In the genomic region with DNA sequence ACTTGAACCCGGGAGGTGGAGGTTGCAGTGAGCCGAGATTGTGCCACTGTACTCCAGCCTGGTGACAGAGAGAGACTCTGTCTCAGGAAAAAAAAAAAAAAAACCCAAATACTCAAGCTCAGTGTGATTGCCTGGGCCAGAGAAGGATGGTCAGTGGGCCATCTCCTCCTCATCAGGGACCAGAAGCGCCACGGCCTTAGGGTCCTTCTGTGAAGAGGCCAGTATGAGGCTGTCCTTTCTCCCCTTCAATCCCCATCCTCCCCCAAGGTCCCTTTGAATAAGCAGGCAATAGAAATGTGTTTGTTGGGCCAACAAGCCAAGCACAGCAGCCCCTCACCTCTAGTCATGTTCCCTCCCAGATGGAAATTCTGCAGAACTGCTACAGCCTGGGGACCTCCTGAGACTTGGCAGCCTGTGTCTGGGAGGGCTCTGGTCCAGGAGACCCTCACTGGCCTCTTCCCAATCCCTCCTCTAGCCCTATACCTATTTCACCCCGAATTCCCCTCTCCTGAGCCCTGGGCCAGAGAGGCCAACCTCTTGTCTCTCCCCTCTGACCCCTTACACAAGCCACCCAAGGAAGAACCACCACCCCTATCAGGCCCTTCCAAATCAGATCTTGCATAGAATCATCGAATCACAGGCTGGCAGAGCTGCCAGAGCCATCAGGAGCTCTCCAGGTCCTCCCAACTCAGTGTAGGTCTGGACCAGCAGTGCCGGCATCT, we compare ENCODE assay signal across 21 cellular contexts. TPM values are rescaled to one million over a fixed set of nuclear protein-coding genes. Genes with fewer than 3 reads are reported as not detected.
A peak's percentile ranks its signal among the peaks of the same experiment; 100 is the strongest.
DNase-seq lines count a peak whose midpoint lies in the region; ATAC-seq and TF ChIP-seq lines count a peak whose summit lies in the region.
"Had no signal": no experiment of that assay in that cellular context is flagged by ENCODE, and none has a peak within 500 bp of the region (broad histone marks: within the 10 kb centered on the region; RNA-seq: fewer than 3 reads in every experiment).

No MANE protein-coding gene starts in this region.

- no peak overlapping the region for H3K27ac Mint-ChIP-seq in activated CD8-positive, alpha-beta T cell treated with anti-CD3 and anti-CD28 coated beads, Interleukin-2, amount 10 ng/mL, durations not matched to agents 7 days and 5 days
- no peak overlapping the region for H3K27ac Mint-ChIP-seq in activated CD8-positive, alpha-beta T cell treated with anti-CD3 and anti-CD28 coated beads for 36 hours
- H3K27ac Mint-ChIP-seq: activated naive CD8-positive, alpha-beta T cell treated with anti-CD3 and anti-CD28 coated beads, Interleukin-2, amount 10 ng/mL, durations not matched to agents 7 days and 5 days; immature natural killer cell had no signal

- CTCF ChIA-PET in activated CD8-positive, alpha-beta T cell treated with anti-CD3 and anti-CD28 coated beads, Interleukin-2, amount 10 ng/mL, durations not matched to agents 7 days and 5 days (lab: Charles Lee), result no interaction called here
- CTCF ChIA-PET in activated CD8-positive, alpha-beta T cell treated with anti-CD3 and anti-CD28 coated beads for 36 hours (lab: Charles Lee), result no interaction called here

- H3K4me1 Mint-ChIP-seq in activated CD8-positive, alpha-beta T cell treated with anti-CD3 and anti-CD28 coated beads, Interleukin-2, amount 10 ng/mL, durations not matched to agents 7 days and 5 days (ENCODE audit: low read depth), result peaks cover 8% of the 10 kb centered on the region
- H3K4me1 Mint-ChIP-seq in activated CD8-positive, alpha-beta T cell treated with anti-CD3 and anti-CD28 coated beads for 36 hours (ENCODE audit: low read depth), result peaks cover 11% of the 10 kb centered on the region

- intact Hi-C loops in activated CD8-positive, alpha-beta T cell treated with anti-CD3 and anti-CD28 coated beads for 36 hours (cut with micrococcal nuclease), result no loop called here

- DNase-seq in activated CD8-positive, alpha-beta T cell treated with anti-CD3 and anti-CD28 coated beads, Interleukin-2, amount 10 ng/mL, durations not matched to agents 7 days and 5 days, result peak; percentile 16
- DNase-seq in activated CD8-positive, alpha-beta T cell treated with anti-CD3 and anti-CD28 coated beads for 36 hours, result no peak
- DNase-seq in HuH-7 (ENCODE audit: low spot score), result no peak
- no peak for DNase-seq in NCI-H69 (lab: John Stamatoyannopoulos, UW)
- DNase-seq in NCI-H2196 treated with DMSO at 0.1 percent for 48 hours (lab: John Stamatoyannopoulos, UW; ENCODE audit: unreplicated experiment), result no peak
- DNase-seq: 8988T; activated naive CD8-positive, alpha-beta T cell treated with anti-CD3 and anti-CD28 coated beads, Interleukin-2, amount 10 ng/mL, durations not matched to agents 7 days and 5 days; brain microvascular endothelial cell; DMS153; effector CD4-positive, alpha-beta T cell; HCEC 1CT; immature natural killer cell; KG1; NCI-H1092 treated with DMSO at 0.1 percent for 48 hours; Peyer's patch; stimulated activated CD4-positive, alpha-beta T cell treated with anti-CD3 and anti-CD28 coated beads, Interleukin-2, amount 100 ng/mL, for 48 hours; thyroid gland had no signal

- no peaks in the 10 kb centered on the region for H3K9me3 ChIP-seq in mononuclear cell (ENCODE audit: low read depth, low read length)
- H3K9me3 ChIP-seq: Peyer's patch, thyroid gland had no signal

- H3K36me3 Mint-ChIP-seq in activated CD8-positive, alpha-beta T cell treated with anti-CD3 and anti-CD28 coated beads, Interleukin-2, amount 10 ng/mL, durations not matched to agents 7 days and 5 days (ENCODE audit: low read depth), result no peaks in the 10 kb centered on the region
- H3K36me3 Mint-ChIP-seq in activated CD8-positive, alpha-beta T cell treated with anti-CD3 and anti-CD28 coated beads for 36 hours (ENCODE audit: low read depth), result no peaks in the 10 kb centered on the region
- H3K36me3 Mint-ChIP-seq: activated naive CD8-positive, alpha-beta T cell treated with anti-CD3 and anti-CD28 coated beads, Interleukin-2, amount 10 ng/mL, durations not matched to agents 7 days and 5 days had no signal

- peaks cover 42% of the 10 kb centered on the region for H3K27me3 Mint-ChIP-seq in activated CD8-positive, alpha-beta T cell treated with anti-CD3 and anti-CD28 coated beads, Interleukin-2, amount 10 ng/mL, durations not matched to agents 7 days and 5 days (ENCODE audit: low read depth)
- H3K27me3 Mint-ChIP-seq in activated CD8-positive, alpha-beta T cell treated with anti-CD3 and anti-CD28 coated beads for 36 hours, result peaks cover 28% of the 10 kb centered on the region

- no peaks in the 10 kb centered on the region for H3K9me3 Mint-ChIP-seq in activated CD8-positive, alpha-beta T cell treated with anti-CD3 and anti-CD28 coated beads, Interleukin-2, amount 10 ng/mL, durations not matched to agents 7 days and 5 days (ENCODE audit: insufficient read depth)
- H3K9me3 Mint-ChIP-seq in activated CD8-positive, alpha-beta T cell treated with anti-CD3 and anti-CD28 coated beads for 36 hours, result no peaks in the 10 kb centered on the region
- H3K9me3 Mint-ChIP-seq: activated naive CD8-positive, alpha-beta T cell treated with anti-CD3 and anti-CD28 coated beads, Interleukin-2, amount 10 ng/mL, durations not matched to agents 7 days and 5 days; immature natural killer cell had no signal

- peaks cover 2% of the 10 kb centered on the region for H3K27me3 ChIP-seq in mononuclear cell (ENCODE audit: insufficient read depth, low read length)
- H3K27me3 ChIP-seq: brain microvascular endothelial cell, Peyer's patch, thyroid gland had no signal

- H3K4me3 Mint-ChIP-seq in activated CD8-positive, alpha-beta T cell treated with anti-CD3 and anti-CD28 coated beads, Interleukin-2, amount 10 ng/mL, durations not matched to agents 7 days and 5 days, result no peak overlapping the region
- H3K4me3 Mint-ChIP-seq in activated CD8-positive, alpha-beta T cell treated with anti-CD3 and anti-CD28 coated beads for 36 hours, result no peak overlapping the region
- H3K4me3 Mint-ChIP-seq: activated naive CD8-positive, alpha-beta T cell treated with anti-CD3 and anti-CD28 coated beads, Interleukin-2, amount 10 ng/mL, durations not matched to agents 7 days and 5 days; immature natural killer cell had no signal

- ATAC-seq in activated CD8-positive, alpha-beta T cell treated with anti-CD3 and anti-CD28 coated beads, Interleukin-2, amount 10 ng/mL, durations not matched to agents 7 days and 5 days, result no peak
- no peak for ATAC-seq in activated CD8-positive, alpha-beta T cell treated with anti-CD3 and anti-CD28 coated beads for 36 hours

- H3K4me3 ChIP-seq in mononuclear cell (ENCODE audit: low read length), result peak overlapping the region; percentile 67
- H3K4me3 ChIP-seq: thyroid gland had no signal

- H3K4me1 ChIP-seq in mononuclear cell (ENCODE audit: insufficient read depth, low read length), result peaks cover 55% of the 10 kb centered on the region

- peak overlapping the region; percentile 13 for H3K27ac ChIP-seq in angular gyrus (ENCODE audit: low read depth, low read length)
- H3K27ac ChIP-seq in temporal lobe (ENCODE audit: low read depth, low read length), result peak overlapping the region; percentile 64
- H3K27ac ChIP-seq: brain microvascular endothelial cell, C4-2B, thyroid gland had no signal

- TF ChIP-seq CTCF in activated CD8-positive, alpha-beta T cell treated with anti-CD3 and anti-CD28 coated beads for 36 hours (IDR thresholded peaks at IDR 0.05), result no peak

- POLR2A ChIA-PET in activated CD8-positive, alpha-beta T cell treated with anti-CD3 and anti-CD28 coated beads, Interleukin-2, amount 10 ng/mL, durations not matched to agents 7 days and 5 days (lab: Charles Lee), result no interaction called here
- POLR2A ChIA-PET in activated CD8-positive, alpha-beta T cell treated with anti-CD3 and anti-CD28 coated beads for 36 hours (lab: Charles Lee), result interaction anchor here (1.0 kb wide), 1 partner anchor 38 kb away, joined by 4 read pairs; no protein-coding TSS in a partner anchor

RNA-seq across cellular contexts. Expression of a gene that starts 1.0 kb away (rescaled TPM):
- not detected for total RNA-seq in activated CD8-positive, alpha-beta T cell treated with anti-CD3 and anti-CD28 coated beads, Interleukin-2, amount 10 ng/mL, durations not matched to agents 7 days and 5 days
- total RNA-seq in activated CD8-positive, alpha-beta T cell treated with anti-CD3 and anti-CD28 coated beads for 36 hours, result not detected
- total RNA-seq in mononuclear cell (5.2 TPM), temporal lobe (6.4 TPM)
